In the genomic region with DNA sequence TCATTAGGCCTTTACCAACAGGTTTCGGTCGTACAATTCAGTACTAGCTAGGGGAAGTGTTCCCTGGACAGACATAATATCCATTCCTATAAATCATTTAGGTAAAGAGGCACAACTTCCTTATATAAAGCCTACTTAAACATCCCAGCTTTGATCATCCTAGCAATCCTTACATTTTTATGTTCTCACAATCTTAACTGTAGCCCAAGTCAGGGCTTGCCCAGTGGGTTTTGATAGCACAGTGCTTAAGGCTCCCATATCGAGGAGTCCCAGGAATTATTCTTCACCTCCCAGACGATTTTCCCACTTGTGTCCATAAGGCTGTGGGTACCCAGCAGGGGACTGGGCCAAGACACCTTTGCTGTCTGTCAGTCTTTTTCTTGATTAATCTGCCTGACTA, we compare ENCODE assay signal across 1 cellular context.
TF ChIP-seq lines count a peak whose summit lies in the region.

No MANE protein-coding gene starts in this region.

TF ChIP-seq in GM23338, 12 proteins besides CTCF, POLR2A, EP300 and RAD21 (continued from another document):
- TF ChIP-seq CREB1 (CRISPR knock-in tag; IDR thresholded peaks at IDR 0.05; ENCODE audit: low read depth) (no peak), EZH2phosphoT487 (IDR thresholded peaks at IDR 0.05; ENCODE audit: unreplicated experiment) (no peak), ZNF114 (CRISPR knock-in tag; IDR thresholded peaks at IDR 0.05) (no peak), STAT1 (IDR thresholded peaks at IDR 0.05; ENCODE audit: unreplicated experiment) (no peak), NANOG (IDR thresholded peaks at IDR 0.05; ENCODE audit: borderline replicate concordance) (no peak), JUNB (IDR thresholded peaks at IDR 0.05; ENCODE audit: unreplicated experiment) (no peak), EZH2 (IDR thresholded peaks at IDR 0.05; ENCODE audit: low read depth, unreplicated experiment) (no peak), POLR2AphosphoS5 (IDR thresholded peaks at IDR 0.05; ENCODE audit: low read depth) (no peak)
- TF ChIP-seq, protein P1, sequence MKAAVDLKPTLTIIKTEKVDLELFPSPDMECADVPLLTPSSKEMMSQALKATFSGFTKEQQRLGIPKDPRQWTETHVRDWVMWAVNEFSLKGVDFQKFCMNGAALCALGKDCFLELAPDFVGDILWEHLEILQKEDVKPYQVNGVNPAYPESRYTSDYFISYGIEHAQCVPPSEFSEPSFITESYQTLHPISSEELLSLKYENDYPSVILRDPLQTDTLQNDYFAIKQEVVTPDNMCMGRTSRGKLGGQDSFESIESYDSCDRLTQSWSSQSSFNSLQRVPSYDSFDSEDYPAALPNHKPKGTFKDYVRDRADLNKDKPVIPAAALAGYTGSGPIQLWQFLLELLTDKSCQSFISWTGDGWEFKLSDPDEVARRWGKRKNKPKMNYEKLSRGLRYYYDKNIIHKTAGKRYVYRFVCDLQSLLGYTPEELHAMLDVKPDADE (IDR thresholded peaks at IDR 0.05): no peak
